Comparison of ENCODE assay signal across 14 cellular contexts in the genomic region with DNA sequence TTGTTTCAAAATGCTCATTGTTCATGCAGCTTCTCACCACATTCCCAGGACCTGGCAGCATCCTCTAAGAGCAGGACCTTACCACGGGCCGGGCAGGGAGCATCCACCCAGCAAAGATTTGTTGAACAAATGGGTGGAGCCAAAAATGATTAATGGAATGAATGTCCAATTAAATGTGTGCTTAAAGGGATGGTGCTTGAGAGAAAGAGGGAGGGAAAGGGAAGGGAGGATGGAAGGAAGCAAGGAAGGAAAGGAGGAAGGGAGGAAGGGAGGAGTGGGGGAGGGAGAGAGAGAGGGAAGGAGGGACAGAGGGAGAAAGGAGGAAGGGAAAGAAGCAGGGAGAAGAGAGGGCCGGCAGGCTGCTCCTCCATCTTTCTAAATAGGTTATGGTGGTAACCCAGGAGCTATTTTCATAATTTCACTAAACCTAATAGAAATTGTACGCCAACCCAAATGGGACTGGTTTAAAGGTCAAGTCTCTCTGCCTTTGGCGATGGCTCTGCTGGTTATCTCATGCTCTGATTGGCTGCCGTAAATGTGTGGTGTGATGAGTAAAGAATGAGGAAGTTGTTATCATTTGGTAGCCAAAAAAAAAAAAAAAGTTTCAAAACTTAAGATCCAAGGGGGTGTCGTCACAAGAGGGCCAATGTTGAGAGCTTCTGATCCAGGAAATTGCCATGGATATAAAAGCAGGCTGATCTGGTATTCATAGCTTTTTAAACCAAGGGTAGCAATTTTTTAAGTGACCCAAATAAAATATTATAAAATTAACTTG.
DNase-seq lines count a peak whose midpoint lies in the region; ATAC-seq and TF ChIP-seq lines count a peak whose summit lies in the region.
"Had no signal": no experiment of that assay in that cellular context is flagged by ENCODE, and none has a peak within 500 bp of the region (broad histone marks: within the 10 kb centered on the region; RNA-seq: fewer than 3 reads in every experiment).

No MANE protein-coding gene starts in this region.

- H3K4me3 ChIP-seq in MG63 (no peak overlapping the region), colonic mucosa (no peak overlapping the region), lung (no peak overlapping the region)
- H3K4me3 ChIP-seq: right lobe of liver had no signal

- DNase-seq in COLO829 (ENCODE audit: low spot score) (peak; percentile 69), MG63 (peak; percentile 71), colonic mucosa (no peak), lung (ENCODE audit: low spot score) (no peak)
- DNase-seq in effector CD4-positive, alpha-beta T cell: no peak
- DNase-seq in naive thymus-derived CD8-positive, alpha-beta T cell: no peak
- DNase-seq: activated CD4-positive, CD25-positive, alpha-beta regulatory T cell treated with anti-CD3 and anti-CD28 coated beads, Interleukin-2, amount 50 U/mL, for 72 hours; activated naive CD4-positive, alpha-beta T cell; NCI-H1417 treated with DMSO at 0.1 percent for 48 hours; PC-3; right lobe of liver had no signal

- H3K9me3 ChIP-seq in MG63 (peaks cover 4% of the 10 kb centered on the region; the same call in 1 of the 2 replicates), colonic mucosa (no peaks in the 10 kb centered on the region), lung (ENCODE audit: control insufficient read depth in 2 of 2, insufficient read depth in 1 of 2, low read length in 1 of 2) (peaks cover 0 to 6% of the 10 kb centered on the region in 2 donors)
- H3K9me3 ChIP-seq: right lobe of liver had no signal

- no peak overlapping the region for H3K4me3 Mint-ChIP-seq in naive thymus-derived CD8-positive, alpha-beta T cell
- H3K4me3 Mint-ChIP-seq: memory B cell had no signal

- peak overlapping the region in 1 of 10 donors; percentile 46 for H3K27ac Mint-ChIP-seq in naive thymus-derived CD8-positive, alpha-beta T cell
- H3K27ac Mint-ChIP-seq: memory B cell had no signal

- POLR2A ChIA-PET in naive thymus-derived CD8-positive, alpha-beta T cell (lab: Charles Lee): no interaction called here

- intact Hi-C loops in colonic mucosa (cut with DNase I): no loop called here

- WGBS in lung, 2 donors: 39 to 45% methylated on average over 7 of the region's 7 CpGs

- ATAC-seq in lung (ENCODE audit: insufficient read depth, low FRiP score): peak; percentile 31
- no peak for ATAC-seq in HG02970 (IDR thresholded peaks at IDR 0.05; ENCODE audit: low FRiP score, unreplicated experiment)
- no peak for ATAC-seq in GM21825 (IDR thresholded peaks at IDR 0.05; ENCODE audit: unreplicated experiment)
- ATAC-seq in naive thymus-derived CD8-positive, alpha-beta T cell: no peak
- ATAC-seq: PC-3 had no signal

- no peaks in the 10 kb centered on the region for H3K9me3 Mint-ChIP-seq in naive thymus-derived CD8-positive, alpha-beta T cell
- H3K9me3 Mint-ChIP-seq: memory B cell had no signal

- no peaks in the 10 kb centered on the region for H3K4me1 Mint-ChIP-seq in naive thymus-derived CD8-positive, alpha-beta T cell
- H3K4me1 Mint-ChIP-seq: memory B cell had no signal

- H3K27me3 ChIP-seq in MG63: no peaks in the 10 kb centered on the region
- no peaks in the 10 kb centered on the region for H3K27me3 ChIP-seq in colonic mucosa
- no peaks in the 10 kb centered on the region for H3K27me3 ChIP-seq in lung (ENCODE audit: control insufficient read depth, insufficient read depth)
- H3K27me3 ChIP-seq: right lobe of liver had no signal

- peaks cover 0 to 2% (median 0%) of the 10 kb centered on the region in 3 donors for H3K36me3 Mint-ChIP-seq in naive thymus-derived CD8-positive, alpha-beta T cell
- H3K36me3 Mint-ChIP-seq: memory B cell had no signal

- no peaks in the 10 kb centered on the region for H3K4me1 ChIP-seq in colonic mucosa
- peaks cover 0 to 13% of the 10 kb centered on the region in 2 donors for H3K4me1 ChIP-seq in lung (ENCODE audit: control insufficient read depth in 2 of 2, insufficient read depth in 2 of 2, low read length in 2 of 2)
- H3K4me1 ChIP-seq: right lobe of liver had no signal

- H3K27ac ChIP-seq in colonic mucosa (peak overlapping the region; percentile 36), lung (ENCODE audit: low read depth in 1 of 2, low read length in 1 of 2) (peak overlapping the region in 1 of 2 donors; percentile 39)

- no peaks in the 10 kb centered on the region for H3K36me3 ChIP-seq in MG63
- no peaks in the 10 kb centered on the region for H3K36me3 ChIP-seq in colonic mucosa
- no peaks in the 10 kb centered on the region for H3K36me3 ChIP-seq in lung (ENCODE audit: control insufficient read depth in 2 of 2, insufficient read depth in 2 of 2, low read length in 2 of 2)
- H3K36me3 ChIP-seq: right lobe of liver had no signal

- H3K9ac ChIP-seq in colonic mucosa (ENCODE audit: low read depth in 2 of 2, low read length in 2 of 2): no peak overlapping the region

- H3K27me3 Mint-ChIP-seq in naive thymus-derived CD8-positive, alpha-beta T cell: peaks cover 16 to 60% (median 30%) of the 10 kb centered on the region in 5 donors

- TF ChIP-seq CTCF in colonic mucosa (IDR thresholded peaks at IDR 0.05): no peak
- no peak for TF ChIP-seq CTCF in lung (IDR thresholded peaks at IDR 0.05; ENCODE audit: control extremely low read depth, extremely low read depth)

Comparison
In these comparisons a context has a peak if more than half of its experiments do, and no peak if none do; other contexts are left out.
1. DNase-seq: peak in COLO829 (single experiment) and MG63 (single experiment); none in colonic mucosa (single experiment), lung (single experiment), effector CD4-positive, alpha-beta T cell (single experiment) and naive thymus-derived CD8-positive, alpha-beta T cell (0 of 10).